Comparison of ENCODE assay signal across 31 cellular contexts in the genomic region with DNA sequence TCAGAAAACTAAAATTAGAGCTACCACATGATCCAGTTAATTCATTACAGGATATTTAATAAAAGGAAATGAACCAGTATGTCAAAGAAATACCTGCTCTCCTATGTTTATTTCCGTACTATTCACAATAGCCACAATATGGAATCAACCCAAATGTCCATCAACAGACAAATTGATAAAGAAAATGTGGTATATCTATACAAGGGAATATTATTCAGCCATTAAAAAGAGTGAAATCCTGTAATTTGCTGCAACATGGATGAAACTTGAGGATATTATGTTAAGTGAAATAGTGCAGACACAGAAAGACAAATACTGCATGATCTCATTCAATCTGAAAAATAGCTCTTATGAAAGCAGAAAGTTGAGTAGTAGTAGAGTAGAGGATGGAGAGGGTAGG.
"Had no signal": no experiment of that assay in that cellular context is flagged by ENCODE, and none has a peak within 500 bp of the region (broad histone marks: within the 10 kb centered on the region; RNA-seq: fewer than 3 reads in every experiment).

No MANE protein-coding gene starts in this region.

- ATAC-seq: activated naive CD4-positive, alpha-beta T cell treated with anti-CD3 and anti-CD28 coated beads, Interleukin-2, amount 50 U/mL, for 72 hours; activated naive CD8-positive, alpha-beta T cell treated with anti-CD3 and anti-CD28 coated beads, Interleukin-2, amount 50 U/mL, for 24 hours; activated T-cell treated with anti-CD3 and anti-CD28 coated beads, Interleukin-2, amount 50 U/mL, for 4 hours; activated T-cell treated with anti-CD3 and anti-CD28 coated beads, Interleukin-2, amount 50 U/mL, for 72 hours; activated T-helper 17 cell treated with anti-CD3 and anti-CD28 coated beads, Interleukin-2, amount 50 U/mL, for 72 hours; body of pancreas had no signal

- H3K9me3 ChIP-seq: adrenal gland, body of pancreas, breast epithelium had no signal

- H3K27me3 ChIP-seq: adrenal gland, ascending aorta, body of pancreas, brain microvascular endothelial cell, breast epithelium, cardiac muscle cell had no signal

- H3K27ac ChIP-seq: adrenal gland, ascending aorta, body of pancreas, brain microvascular endothelial cell, breast epithelium, cardiac muscle cell had no signal

- H3K4me3 ChIP-seq: adrenal gland, ascending aorta, body of pancreas, breast epithelium, cardiac muscle cell had no signal

- H3K36me3 ChIP-seq: adrenal gland, ascending aorta, brain microvascular endothelial cell, breast epithelium, cardiac muscle cell had no signal

- H3K4me1 ChIP-seq: adrenal gland, ascending aorta, body of pancreas, breast epithelium had no signal

- DNase-seq: activated effector memory CD4-positive, alpha-beta T cell treated with anti-CD3 and anti-CD28 coated beads, Interleukin-2, amount 50 U/mL, for 16 hours; activated effector memory CD4-positive, alpha-beta T cell treated with Interleukin-2 at 50 U/mL for 16 hours; activated gamma-delta T cell; activated gamma-delta T cell treated with Interleukin-2 at 50 U/mL for 16 hours; activated naive CD4-positive, alpha-beta T cell; activated naive CD4-positive, alpha-beta T cell treated with anti-CD3 and anti-CD28 coated beads for 36 hours; activated naive CD4-positive, alpha-beta T cell treated with anti-CD3 and anti-CD28 coated beads, Interleukin-2, amount 10 ng/mL, durations not matched to agents 7 days and 5 days; activated naive CD4-positive, alpha-beta T cell treated with anti-CD3 and anti-CD28 coated beads, Interleukin-2, amount 50 U/mL, for 16 hours; activated naive CD4-positive, alpha-beta T cell treated with Interleukin-2 at 50 U/mL for 16 hours; activated naive CD8-positive, alpha-beta T cell treated with anti-CD3 and anti-CD28 coated beads for 36 hours; activated naive CD8-positive, alpha-beta T cell treated with anti-CD3 and anti-CD28 coated beads, Interleukin-2, amount 10 ng/mL, durations not matched to agents 7 days and 5 days; activated naive CD8-positive, alpha-beta T cell treated with anti-CD3 and anti-CD28 coated beads, Interleukin-2, amount 50 U/mL, for 24 hours; activated T-cell treated with anti-CD3 and anti-CD28 coated beads, Interleukin-2, amount 50 U/mL, for 24 hours; activated T-cell treated with anti-CD3 and anti-CD28 coated beads, Interleukin-2, amount 50 U/mL, for 4 hours; activated T-cell treated with anti-CD3 and anti-CD28 coated beads, Interleukin-2, amount 50 U/mL, for 48 hours; activated T-cell treated with anti-CD3 and anti-CD28 coated beads, Interleukin-2, amount 50 U/mL, for 72 hours; adrenal gland; amniotic stem cell; amygdala; anterior cingulate cortex; aorta; body of pancreas; brain microvascular endothelial cell; caudate nucleus; central memory CD4-positive, alpha-beta T cell; cerebellar nuclear complex had no signal
